ENCODE assay signal across 9 cellular contexts in genomic region chr6:37024665-37025337, GRCh38. TPM values are rescaled to one million over a fixed set of nuclear protein-coding genes. Genes with fewer than 3 reads are reported as not detected.
DNase-seq lines count a peak whose midpoint lies in the region; ATAC-seq and TF ChIP-seq lines count a peak whose summit lies in the region.
"Had no signal": no experiment of that assay in that cellular context is flagged by ENCODE, and none has a peak within 500 bp of the region (broad histone marks: within the 10 kb centered on the region; RNA-seq: fewer than 3 reads in every experiment).

No MANE protein-coding gene starts in this region.

- POLR2A ChIA-PET in HCT116 (lab: Charles Lee): interaction anchor here (1.0 to 1.3 kb wide), 2 partner anchors 9 to 43 kb away, joined by 3 read pairs; no protein-coding TSS in a partner anchor

- no peaks in the 10 kb centered on the region for H3K9me3 ChIP-seq in HCT116 (ENCODE audit: control insufficient read depth in 1 of 2, insufficient read depth in 1 of 2, low read depth in 1 of 2, low read length in 2 of 2)
- H3K9me3 ChIP-seq in smooth muscle cell (replicated peaks; ENCODE audit: low read depth): no peaks in the 10 kb centered on the region

- H3K27me3 Mint-ChIP-seq in dendritic cell treated with granulocyte-macrophage colony-stimulating factor and Interleukin-4, amounts not matched to agents 40 ng/mL and 50 ng/mL, for 4 days: no peaks in the 10 kb centered on the region

- H4K20me1 ChIP-seq in HCT116 (ENCODE audit: insufficient read depth) (no peaks in the 10 kb centered on the region), smooth muscle cell (ENCODE audit: low read depth) (no peaks in the 10 kb centered on the region)

- H2AFZ ChIP-seq in HCT116 (ENCODE audit: low read depth, low read length, poor library complexity, severe bottlenecking) (peak overlapping the region; percentile 4), smooth muscle cell (ENCODE audit: low read depth) (no peak overlapping the region)

- no peak for TF ChIP-seq RAD21 in HCT116 (IDR thresholded peaks at IDR 0.05; ENCODE audit: low read depth)

- H3K4me3 Mint-ChIP-seq in dendritic cell treated with granulocyte-macrophage colony-stimulating factor and Interleukin-4, amounts not matched to agents 40 ng/mL and 50 ng/mL, for 4 days: no peak overlapping the region

- peak; percentile 73 for ATAC-seq in HCT116

- peak overlapping the region; percentile 30 to 42 for H3K4me3 ChIP-seq in HCT116 (replicated peaks in 1 of 2; ENCODE audit: low read depth in 1 of 2, low read length in 2 of 2)
- no peak overlapping the region for H3K4me3 ChIP-seq in smooth muscle cell

- H3K4me2 ChIP-seq in HCT116 (ENCODE audit: low read length): peak overlapping the region; percentile 81
- no peak overlapping the region for H3K4me2 ChIP-seq in smooth muscle cell

- peaks cover 75% of the 10 kb centered on the region for H3K4me1 Mint-ChIP-seq in dendritic cell treated with granulocyte-macrophage colony-stimulating factor and Interleukin-4, amounts not matched to agents 40 ng/mL and 50 ng/mL, for 4 days (ENCODE audit: low read depth)

- H3K36me3 Mint-ChIP-seq in dendritic cell treated with granulocyte-macrophage colony-stimulating factor and Interleukin-4, amounts not matched to agents 40 ng/mL and 50 ng/mL, for 4 days (ENCODE audit: low read depth): peaks cover 100% of the 10 kb centered on the region

- no peaks in the 10 kb centered on the region for H3K9me2 ChIP-seq in HCT116 (ENCODE audit: insufficient read depth)

- DNase-seq in HCT116 (ENCODE audit: low read depth, low spot score) (peak; percentile 70), T1000 (lab: John Stamatoyannopoulos, UW) (peak; percentile 21), NOMO-1 treated with DMSO at 0.1 percent for 48 hours (lab: John Stamatoyannopoulos, UW; ENCODE audit: unreplicated experiment) (no peak), NCI-H1417 (lab: John Stamatoyannopoulos, UW) (no peak), smooth muscle cell (lab: John Stamatoyannopoulos, UW; ENCODE audit: unreplicated experiment) (no peak)
- peak; percentile 45 to 56 for DNase-seq in stimulated activated CD4-positive, alpha-beta T cell treated with anti-CD3 and anti-CD28 coated beads, Interleukin-4, amount 100 ng/mL, for 48 hours (ENCODE audit: low read depth in 2 of 2)
- no peak for DNase-seq in central memory CD4-positive, alpha-beta T cell
- DNase-seq: left cardiac atrium had no signal

- CTCF ChIA-PET in HCT116 (lab: Charles Lee): interaction anchor here (13.9 kb wide), 1 partner anchor 185 kb away, joined by 331 read pairs; no protein-coding TSS in a partner anchor

- BruUV-seq in HCT116 (replicated peaks; lab: Mats Ljungman, UMichigan): no TSS peak

- WGBS in smooth muscle cell (ENCODE audit: low lambda C conversion rate): 74% methylated on average over 15 of the region's 15 CpGs

- H3K27me3 ChIP-seq in HCT116 (ENCODE audit: insufficient read depth, low read length) (no peaks in the 10 kb centered on the region), smooth muscle cell (ENCODE audit: low read depth) (no peaks in the 10 kb centered on the region)

- intact Hi-C loops in HCT116 (cut with micrococcal nuclease): no loop called here
- intact Hi-C loops in dendritic cell treated with granulocyte-macrophage colony-stimulating factor and Interleukin-4, amounts not matched to agents 40 ng/mL and 50 ng/mL, for 4 days (cut with micrococcal nuclease): no loop called here

- H3K36me3 ChIP-seq in HCT116 (ENCODE audit: control insufficient read depth in 1 of 2, insufficient read depth in 2 of 2, low read length in 2 of 2): no peaks in the 10 kb centered on the region
- no peaks in the 10 kb centered on the region for H3K36me3 ChIP-seq in smooth muscle cell (ENCODE audit: low read depth)

- RAD21 ChIA-PET in HCT116 (lab: Charles Lee; ENCODE audit: low non-redundant PET in 1 of 2, low total read pairs in 2 of 2, uncharacterized antibody in 2 of 2, unreplicated experiment in 2 of 2): interaction anchor here in 1 of 2 experiments (1.2 kb wide), 1 partner anchor 186 kb away, joined by 4 read pairs; no protein-coding TSS in a partner anchor

- H3F3A ChIP-seq in smooth muscle cell (ENCODE audit: low read depth): no peaks in the 10 kb centered on the region

- TF ChIP-seq POLR2A in HCT116 (IDR thresholded peaks at IDR 0.05; ENCODE audit: borderline replicate concordance, extremely low read depth, insufficient read depth, insufficient read length): no peak

- H3K27ac ChIP-seq in HCT116 (ENCODE audit: low read depth, low read length) (peak overlapping the region; percentile 60), smooth muscle cell (ENCODE audit: low read depth) (no peak overlapping the region)

- H3K79me2 ChIP-seq in HCT116 (ENCODE audit: insufficient read depth, low read length) (no peaks in the 10 kb centered on the region), smooth muscle cell (ENCODE audit: low read depth) (no peaks in the 10 kb centered on the region)

- H3K27ac Mint-ChIP-seq in dendritic cell treated with granulocyte-macrophage colony-stimulating factor and Interleukin-4, amounts not matched to agents 40 ng/mL and 50 ng/mL, for 4 days: peak overlapping the region; percentile 67

- TF ChIP-seq CTCF in HCT116 (IDR thresholded peaks at IDR 0.05 in 2 of 3, conservative IDR thresholded peaks at IDR 0.05 in 1 of 3; ENCODE audit: borderline replicate concordance in 1 of 3, insufficient read depth in 1 of 3, low read depth in 2 of 3, low read length in 2 of 3): no peak
- no peak for TF ChIP-seq CTCF in smooth muscle cell (IDR thresholded peaks at IDR 0.05; ENCODE audit: borderline replicate concordance, insufficient read depth, poor library complexity, severe bottlenecking)

- H3K4me1 ChIP-seq in HCT116 (ENCODE audit: control insufficient read depth in 1 of 2, insufficient read depth in 2 of 2, low read length in 2 of 2): peaks cover 31 to 60% of the 10 kb centered on the region in 2 experiments
- H3K4me1 ChIP-seq in smooth muscle cell (ENCODE audit: low read depth): no peaks in the 10 kb centered on the region

- no peaks in the 10 kb centered on the region for H3K9me3 Mint-ChIP-seq in dendritic cell treated with granulocyte-macrophage colony-stimulating factor and Interleukin-4, amounts not matched to agents 40 ng/mL and 50 ng/mL, for 4 days

- peak overlapping the region; percentile 60 for H3K9ac ChIP-seq in HCT116 (ENCODE audit: low read length)
- no peak overlapping the region for H3K9ac ChIP-seq in smooth muscle cell (ENCODE audit: low read depth)

TF ChIP-seq in HCT116, 20 proteins besides CTCF, POLR2A, EP300 and RAD21:
- TF ChIP-seq ZNF274 (IDR thresholded peaks at IDR 0.05; ENCODE audit: low read depth, low read length): no peak
- TF ChIP-seq SIN3A (IDR thresholded peaks at IDR 0.05; ENCODE audit: low read depth): no peak
- TF ChIP-seq EZH2 (IDR thresholded peaks at IDR 0.05): no peak
- TF ChIP-seq YY1 (IDR thresholded peaks at IDR 0.05; ENCODE audit: extremely low read depth, insufficient replicate concordance, low read depth, low read length): peak; percentile 5
- TF ChIP-seq EZH2phosphoT487 (IDR thresholded peaks at IDR 0.05; ENCODE audit: borderline replicate concordance): no peak
- TF ChIP-seq ZFX (IDR thresholded peaks at IDR 0.05): no peak
- no peak for TF ChIP-seq CEBPB (IDR thresholded peaks at IDR 0.05; ENCODE audit: low read depth)
- TF ChIP-seq SP1 (IDR thresholded peaks at IDR 0.05; ENCODE audit: low read depth): no peak
- no peak for TF ChIP-seq EGR1 (IDR thresholded peaks at IDR 0.05; ENCODE audit: low read depth)
- no peak for TF ChIP-seq JUND (IDR thresholded peaks at IDR 0.05)
- no peak for TF ChIP-seq CBX3 (IDR thresholded peaks at IDR 0.05; ENCODE audit: low read depth)
- TF ChIP-seq POLR2AphosphoS5 (IDR thresholded peaks at IDR 0.05; ENCODE audit: low read depth, low read length): peak; percentile 59
- no peak for TF ChIP-seq TCF7L2 (IDR thresholded peaks at IDR 0.05; ENCODE audit: borderline replicate concordance, extremely low read depth, insufficient read depth, insufficient read length)
- no peak for TF ChIP-seq MAX (IDR thresholded peaks at IDR 0.05)
- no peak for TF ChIP-seq SRF (IDR thresholded peaks at IDR 0.05; ENCODE audit: low read depth)
- no peak for TF ChIP-seq ELF1 (IDR thresholded peaks at IDR 0.05; ENCODE audit: borderline replicate concordance, low read depth)
- TF ChIP-seq ZBTB33 (IDR thresholded peaks at IDR 0.05; ENCODE audit: extremely low read depth, insufficient replicate concordance, low read length): no peak

RNA-seq across cellular contexts. Expression of gene FGD2, which starts 19.3 kb away (rescaled TPM):
- 0.10 TPM for total RNA-seq in HCT116 (2021; ENCODE audit: unreplicated experiment)
- polyA plus RNA-seq in HCT116 (2012): 0.22 and 0.41 TPM in 2 replicates
- total RNA-seq in smooth muscle cell: not detected in 2 replicates
- not detected in 2 replicates for polyA plus RNA-seq in smooth muscle cell

RNA-seq across cellular contexts. Expression of gene MTCH1, which starts 38.8 kb away (rescaled TPM):
- total RNA-seq in HCT116 (2021; ENCODE audit: unreplicated experiment) (161 TPM), smooth muscle cell (200 and 225 TPM in 2 replicates)
- polyA plus RNA-seq in HCT116 (2012): 185 and 186 TPM in 2 replicates
- polyA plus RNA-seq in smooth muscle cell: 441 and 517 TPM in 2 replicates

Comparison
In these comparisons a context has a peak if more than half of its experiments do, and no peak if none do; other contexts are left out.
1. DNase-seq: peak in HCT116 (single experiment), T1000 (single experiment) and stimulated activated CD4-positive, alpha-beta T cell treated with anti-CD3 and anti-CD28 coated beads, Interleukin-4, amount 100 ng/mL, for 48 hours (2 of 2); none in central memory CD4-positive, alpha-beta T cell (single experiment), NOMO-1 treated with DMSO at 0.1 percent for 48 hours (single experiment), NCI-H1417 (0 of 3) and smooth muscle cell (single experiment).